7 cellular contexts compared by ENCODE assay signal in genomic region chr22:37607010-37607911, GRCh38. TPM values are rescaled to one million over a fixed set of nuclear protein-coding genes. Genes with fewer than 3 reads are reported as not detected.
DNase-seq lines count a peak whose midpoint lies in the region; ATAC-seq and TF ChIP-seq lines count a peak whose summit lies in the region.

No MANE protein-coding gene starts in this region.

- H3K27me3 Mint-ChIP-seq in osteocyte (ENCODE audit: unreplicated experiment): peaks cover 23% of the 10 kb centered on the region

- peaks cover 14 to 35% of the 10 kb centered on the region in 2 donors for H3K4me1 ChIP-seq in thoracic aorta (ENCODE audit: control insufficient read depth in 1 of 2, low read depth in 2 of 2)

- H3K36me3 Mint-ChIP-seq in activated naive CD4-positive, alpha-beta T cell treated with anti-CD3 and anti-CD28 coated beads, Interleukin-2, amount 50 U/mL, for 72 hours: peaks cover 7% of the 10 kb centered on the region in 2 donors
- H3K36me3 Mint-ChIP-seq in osteocyte (ENCODE audit: unreplicated experiment): no peaks in the 10 kb centered on the region

- H3K4me3 Mint-ChIP-seq in osteocyte (ENCODE audit: unreplicated experiment): peak overlapping the region; percentile 81

- peak overlapping the region in 1 of 2 donors; percentile 91 for H3K27ac ChIP-seq in thoracic aorta

- peak; percentile 86 for DNase-seq in GM13977 (ENCODE audit: low spot score)
- peak; percentile 75 for DNase-seq in NB4 (ENCODE audit: low read depth)
- peak; percentile 70 for DNase-seq in SKM-1 (lab: John Stamatoyannopoulos, UW; ENCODE audit: unreplicated experiment)
- peak; percentile 91 to 98 for DNase-seq in activated naive CD4-positive, alpha-beta T cell treated with anti-CD3 and anti-CD28 coated beads, Interleukin-2, amount 50 U/mL, for 72 hours (ENCODE audit: low spot score in 2 of 2)
- DNase-seq in Right ventricle myocardium superior: peak; percentile 87
- peak; percentile 94 for DNase-seq in osteocyte (ENCODE audit: extremely low spot score, unreplicated experiment)
- no peak for DNase-seq in thoracic aorta (ENCODE audit: low spot score)

- peak; percentile 28 to 38 for ATAC-seq in activated naive CD4-positive, alpha-beta T cell treated with anti-CD3 and anti-CD28 coated beads, Interleukin-2, amount 50 U/mL, for 72 hours
- ATAC-seq in Right ventricle myocardium superior (ENCODE audit: poor library complexity): peak; percentile 32
- ATAC-seq in thoracic aorta (ENCODE audit: insufficient number of reproducible peaks, low FRiP score, low read depth): no peak

- H3K27me3 ChIP-seq in thoracic aorta (replicated peaks; ENCODE audit: insufficient read depth): no peaks in the 10 kb centered on the region

- H3K4me1 Mint-ChIP-seq in osteocyte (ENCODE audit: unreplicated experiment): peaks cover 37% of the 10 kb centered on the region

- TF ChIP-seq CTCF in GM13977 (IDR thresholded peaks at IDR 0.05; ENCODE audit: extremely low read depth, insufficient read depth, missing control alignments) (peak; percentile 98), NB4 (IDR thresholded peaks at IDR 0.05; ENCODE audit: low read depth, low read length) (peak; percentile 93), osteocyte (IDR thresholded peaks at IDR 0.05) (peak; percentile 100), thoracic aorta (IDR thresholded peaks at IDR 0.05) (peak; percentile 95)

- H3K9me3 ChIP-seq in thoracic aorta: no peaks in the 10 kb centered on the region

- H3K9me3 Mint-ChIP-seq in activated naive CD4-positive, alpha-beta T cell treated with anti-CD3 and anti-CD28 coated beads, Interleukin-2, amount 50 U/mL, for 72 hours: no peaks in the 10 kb centered on the region
- H3K9me3 Mint-ChIP-seq in osteocyte (ENCODE audit: unreplicated experiment): no peaks in the 10 kb centered on the region

- peak overlapping the region; percentile 85 to 88 for H3K27ac Mint-ChIP-seq in activated naive CD4-positive, alpha-beta T cell treated with anti-CD3 and anti-CD28 coated beads, Interleukin-2, amount 50 U/mL, for 72 hours
- peak overlapping the region; percentile 99 for H3K27ac Mint-ChIP-seq in osteocyte (ENCODE audit: unreplicated experiment)

- intact Hi-C loops in Right ventricle myocardium superior (cut with DNase I): no loop called here

- no peaks in the 10 kb centered on the region for H3K36me3 ChIP-seq in thoracic aorta

- in situ Hi-C loops in GM13977 (cut with MboI; ENCODE audit: low pct_unique_long_range_greater_than_20kb, low sequenced_read_pairs, unreplicated experiment): no loop called here

- no peak for TF ChIP-seq POLR2A in NB4 (IDR thresholded peaks at IDR 0.05; ENCODE audit: extremely low read depth, insufficient read length)

- H3K4me3 ChIP-seq in NB4 (ENCODE audit: low read depth, low read length) (no peak overlapping the region), thoracic aorta (peak overlapping the region; percentile 74)

RNA-seq across cellular contexts. Expression of gene GGA1, which starts 1.4 kb away (rescaled TPM):
- 10 to 100 TPM; 68.8 to 83.9 TPM for total RNA-seq in activated naive CD4-positive, alpha-beta T cell treated with anti-CD3 and anti-CD28 coated beads, Interleukin-2, amount 50 U/mL, for 72 hours
- total RNA-seq in Right ventricle myocardium superior (22.3 TPM), osteocyte (50.0 and 56.1 TPM in 2 replicates), thoracic aorta (10 to 100 TPM; 59.9 to 61.2 TPM)

RNA-seq across cellular contexts. Expression of gene LGALS2, which starts 27.4 kb away (rescaled TPM):
- not detected for total RNA-seq in activated naive CD4-positive, alpha-beta T cell treated with anti-CD3 and anti-CD28 coated beads, Interleukin-2, amount 50 U/mL, for 72 hours
- total RNA-seq in Right ventricle myocardium superior: not detected
- not detected in 2 replicates for total RNA-seq in osteocyte
- total RNA-seq in thoracic aorta: not detected

RNA-seq across cellular contexts. Expression of gene SH3BP1, which starts 32.2 kb away (rescaled TPM):
- total RNA-seq in activated naive CD4-positive, alpha-beta T cell treated with anti-CD3 and anti-CD28 coated beads, Interleukin-2, amount 50 U/mL, for 72 hours: 10 to 100 TPM; 82.9 to 98.5 TPM
- total RNA-seq in Right ventricle myocardium superior: 1.9 TPM
- 6.9 and 8.3 TPM in 2 replicates for total RNA-seq in osteocyte
- total RNA-seq in thoracic aorta: 10 to 100 TPM in 1 of 2 donors, 1 to 10 TPM in 1; 5.6 to 14.2 TPM

RNA-seq across cellular contexts. Expression of gene CDC42EP1, which starts 47.0 kb away (rescaled TPM):
- total RNA-seq in activated naive CD4-positive, alpha-beta T cell treated with anti-CD3 and anti-CD28 coated beads, Interleukin-2, amount 50 U/mL, for 72 hours: 1 to 10 TPM in 1 of 2 donors, under 1 TPM in 1; 0.09 to 1.9 TPM
- total RNA-seq in Right ventricle myocardium superior: 15.4 TPM
- total RNA-seq in osteocyte: 282 and 283 TPM in 2 replicates
- 100 to 1,000 TPM in 1 of 2 donors, 10 to 100 TPM in 1; 61.6 to 104 TPM for total RNA-seq in thoracic aorta

RNA-seq across cellular contexts. Expression of gene PDXP, which starts 51.3 kb away (rescaled TPM):
- 10 to 100 TPM; 34.5 to 38.2 TPM for total RNA-seq in activated naive CD4-positive, alpha-beta T cell treated with anti-CD3 and anti-CD28 coated beads, Interleukin-2, amount 50 U/mL, for 72 hours
- 17.6 TPM for total RNA-seq in Right ventricle myocardium superior
- 16.5 and 16.6 TPM in 2 replicates for total RNA-seq in osteocyte
- 10 to 100 TPM in 1 of 2 donors, 1 to 10 TPM in 1; 6.3 to 13.8 TPM for total RNA-seq in thoracic aorta
